Comparison of ENCODE assay signal across 10 cellular contexts in genomic region chr10:74078037-74078436, GRCh38.
DNase-seq lines count a peak whose midpoint lies in the region; ATAC-seq, FAIRE-seq and TF ChIP-seq lines count a peak whose summit lies in the region.
"Had no signal": no experiment of that assay in that cellular context is flagged by ENCODE, and none has a peak within 500 bp of the region (broad histone marks: within the 10 kb centered on the region; RNA-seq: fewer than 3 reads in every experiment).

No MANE protein-coding gene starts in this region.

- H3K4me1 Mint-ChIP-seq in activated T-cell treated with anti-CD3 and anti-CD28 coated beads, Interleukin-2, amount 50 U/mL, for 72 hours (ENCODE audit: low read depth): peaks cover 40% of the 10 kb centered on the region

- H3K36me3 ChIP-seq in HUES48 (ENCODE audit: control insufficient read depth, insufficient read depth, low read length) (peaks cover 65% of the 10 kb centered on the region), small intestine (ENCODE audit: control insufficient read depth in 2 of 2, insufficient read depth in 2 of 2, low read length in 2 of 2) (peaks cover 4 to 14% of the 10 kb centered on the region in 2 donors), esophagus squamous epithelium (peaks cover 0 to 49% (median 4%) of the 10 kb centered on the region in 3 donors)

- TF ChIP-seq CTCF in esophagus squamous epithelium (IDR thresholded peaks at IDR 0.05): no peak

- TF ChIP-seq POLR2A in esophagus squamous epithelium (IDR thresholded peaks at IDR 0.05): no peak

- peak overlapping the region; percentile 61 to 67 for H3K4me3 Mint-ChIP-seq in activated T-cell treated with anti-CD3 and anti-CD28 coated beads, Interleukin-2, amount 50 U/mL, for 72 hours
- H3K4me3 Mint-ChIP-seq: neural crest cell had no signal

- peaks cover 0 to 4% of the 10 kb centered on the region in 2 donors for H3K36me3 Mint-ChIP-seq in activated T-cell treated with anti-CD3 and anti-CD28 coated beads, Interleukin-2, amount 50 U/mL, for 72 hours (ENCODE audit: insufficient read depth in 2 of 2)

- 3 to 40% (median 17%) methylated on average over 1 of the region's 1 CpG for WGBS in small intestine, 3 donors
- 36 to 56% methylated on average over 1 of the region's 1 CpG for WGBS in esophagus squamous epithelium, 2 donors

- no peaks in the 10 kb centered on the region for H3K9me3 Mint-ChIP-seq in activated T-cell treated with anti-CD3 and anti-CD28 coated beads, Interleukin-2, amount 50 U/mL, for 72 hours
- H3K9me3 Mint-ChIP-seq: neural crest cell had no signal

- H3K27me3 Mint-ChIP-seq in activated T-cell treated with anti-CD3 and anti-CD28 coated beads, Interleukin-2, amount 50 U/mL, for 72 hours (ENCODE audit: low read depth): no peaks in the 10 kb centered on the region

- H3K9ac ChIP-seq in HUES48 (ENCODE audit: low read depth, low read length): no peak overlapping the region

- peak; percentile 34 to 60 for DNase-seq in activated T-cell treated with anti-CD3 and anti-CD28 coated beads, Interleukin-2, amount 50 U/mL, for 72 hours
- peak; percentile 44 for DNase-seq in small intestine
- no peak for DNase-seq in esophagus squamous epithelium (lab: John Stamatoyannopoulos, UW)
- no peak for DNase-seq in cortex of kidney (lab: John Stamatoyannopoulos, UW)
- DNase-seq in NCI-H2196 treated with DMSO at 0.1 percent for 48 hours (lab: John Stamatoyannopoulos, UW; ENCODE audit: unreplicated experiment): no peak
- DNase-seq: GOT3 had no signal

- FAIRE-seq in small intestine (lab: Jason Lieb, UNC): no peak

- peak overlapping the region; percentile 44 for H3K27ac Mint-ChIP-seq in activated T-cell treated with anti-CD3 and anti-CD28 coated beads, Interleukin-2, amount 50 U/mL, for 72 hours

- H3K4me3 ChIP-seq in HUES48 (ENCODE audit: low read depth, low read length): no peak overlapping the region
- no peak overlapping the region for H3K4me3 ChIP-seq in small intestine (ENCODE audit: low read depth in 1 of 2, low read length in 2 of 2)
- no peak overlapping the region for H3K4me3 ChIP-seq in esophagus squamous epithelium

- H3K27me3 ChIP-seq in HUES48 (ENCODE audit: control insufficient read depth, insufficient read depth, low read length) (no peaks in the 10 kb centered on the region), small intestine (ENCODE audit: control insufficient read depth in 2 of 2, insufficient read depth in 2 of 2, low read length in 2 of 2) (no peaks in the 10 kb centered on the region), esophagus squamous epithelium (no peaks in the 10 kb centered on the region)

- H3K9me3 ChIP-seq in HUES48 (ENCODE audit: control insufficient read depth, insufficient read depth, low read length) (no peaks in the 10 kb centered on the region), small intestine (ENCODE audit: control insufficient read depth, low read depth) (no peaks in the 10 kb centered on the region), esophagus squamous epithelium (no peaks in the 10 kb centered on the region)

- peaks cover 53% of the 10 kb centered on the region for H3K4me1 ChIP-seq in HUES48 (ENCODE audit: control insufficient read depth, insufficient read depth, low read length)
- H3K4me1 ChIP-seq in small intestine (ENCODE audit: control insufficient read depth in 2 of 2, insufficient read depth in 1 of 2, low read depth in 1 of 2, low read length in 1 of 2): no peaks in the 10 kb centered on the region
- peaks cover 0 to 23% (median 0%) of the 10 kb centered on the region in 3 donors for H3K4me1 ChIP-seq in esophagus squamous epithelium

- H3K27ac ChIP-seq in HUES48 (ENCODE audit: low read depth, low read length): peak overlapping the region; percentile 84
- H3K27ac ChIP-seq in small intestine (ENCODE audit: low read depth in 1 of 2, low read length in 1 of 2): peak overlapping the region in 1 of 2 donors; percentile 24
- H3K27ac ChIP-seq in esophagus squamous epithelium: no peak overlapping the region

- peak; percentile 70 for ATAC-seq in GM18511 (IDR thresholded peaks at IDR 0.05; ENCODE audit: unreplicated experiment)
- peak; percentile 94 for ATAC-seq in activated T-cell treated with anti-CD3 and anti-CD28 coated beads, Interleukin-2, amount 50 U/mL, for 72 hours (replicated peaks in 1 of 2)
- ATAC-seq in HG03439 (IDR thresholded peaks at IDR 0.05; ENCODE audit: unreplicated experiment): no peak

- intact Hi-C loops in esophagus squamous epithelium (cut with DNase I): loop anchor here (10.0 kb wide), 1 partner anchor 113 kb away; no protein-coding TSS in a partner anchor

Comparison
In these comparisons a context has a peak if more than half of its experiments do, and no peak if none do; other contexts are left out.
1. DNase-seq: peak in activated T-cell treated with anti-CD3 and anti-CD28 coated beads, Interleukin-2, amount 50 U/mL, for 72 hours (2 of 2) and small intestine (single experiment); none in esophagus squamous epithelium (single experiment), cortex of kidney (single experiment) and NCI-H2196 treated with DMSO at 0.1 percent for 48 hours (single experiment).